In genomic region chr2:27710640-27711430, GRCh38 we compare ENCODE assay signal across 2 cellular contexts.
TF ChIP-seq lines count a peak whose summit lies in the region.

No MANE protein-coding gene starts in this region.

TF ChIP-seq in K562, 482 proteins besides CTCF, POLR2A, EP300 and RAD21:
- no peak for TF ChIP-seq KLF16 (IDR thresholded peaks at IDR 0.05)
- no peak for TF ChIP-seq TFE3 (CRISPR knock-in tag; IDR thresholded peaks at IDR 0.05)
- no peak for TF ChIP-seq SMARCC2 (IDR thresholded peaks at IDR 0.05; ENCODE audit: low read depth)
- no peak for TF ChIP-seq ETS1 (conservative IDR thresholded peaks at IDR 0.05; ENCODE audit: control insufficient read depth, low read depth, low read length)
- no peak for TF ChIP-seq FOXJ2 (tag; IDR thresholded peaks at IDR 0.05)
- TF ChIP-seq ZFP36 (IDR thresholded peaks at IDR 0.05; ENCODE audit: low read depth, low read length, partially characterized antibody) = peak; percentile 70
- TF ChIP-seq E2F5 (CRISPR knock-in tag; IDR thresholded peaks at IDR 0.05) = no peak
- no peak for TF ChIP-seq KLF1 (tag; IDR thresholded peaks at IDR 0.05)
- no peak for TF ChIP-seq SAFB (IDR thresholded peaks at IDR 0.05; ENCODE audit: borderline replicate concordance, low read depth, low read length)
- no peak for TF ChIP-seq MXD1 (CRISPR knock-in tag; IDR thresholded peaks at IDR 0.05; ENCODE audit: borderline replicate concordance, poor library complexity, severe bottlenecking)
- TF ChIP-seq NRF1 (conservative IDR thresholded peaks at IDR 0.05 in 1 of 2, IDR thresholded peaks at IDR 0.05 in 1 of 2) = no peak
- TF ChIP-seq PML (IDR thresholded peaks at IDR 0.05; ENCODE audit: low read length) = no peak
- no peak for TF ChIP-seq TCFL5 (CRISPR knock-in tag; conservative IDR thresholded peaks at IDR 0.05)
- TF ChIP-seq NELFE (IDR thresholded peaks at IDR 0.05; ENCODE audit: insufficient read depth, insufficient read length) = no peak
- TF ChIP-seq TAF15 (IDR thresholded peaks at IDR 0.05; ENCODE audit: low read depth, low read length) = no peak
- TF ChIP-seq CBX5 (IDR thresholded peaks at IDR 0.05; ENCODE audit: borderline replicate concordance, low read depth) = no peak
- no peak for TF ChIP-seq HIVEP1 (CRISPR knock-in tag; IDR thresholded peaks at IDR 0.05)
- TF ChIP-seq CEBPG (CRISPR knock-in tag; IDR thresholded peaks at IDR 0.05) = no peak
- 0 out of 4 replicates have a peak, but pooled peaks of 1 of the 2 experiments have one; percentile 14 for TF ChIP-seq CEBPG (tag; conservative IDR thresholded peaks at IDR 0.05 in 1 of 2, IDR thresholded peaks at IDR 0.05 in 1 of 2)
- peak; percentile 66 for TF ChIP-seq RBM25 (IDR thresholded peaks at IDR 0.05; ENCODE audit: low read depth, low read length, severe bottlenecking)
- no peak for TF ChIP-seq NFE2L1 (tag; IDR thresholded peaks at IDR 0.05; ENCODE audit: borderline replicate concordance, low read depth)

TF ChIP-seq in HepG2, 621 proteins besides CTCF, POLR2A, EP300 and RAD21:
- TF ChIP-seq CEBPB (IDR thresholded peaks at IDR 0.05; ENCODE audit: borderline replicate concordance, low read depth, low read length) (peak; percentile 80), ZNF776 (CRISPR knock-in tag; IDR thresholded peaks at IDR 0.05) (no peak), ASH2L (IDR thresholded peaks at IDR 0.05; ENCODE audit: insufficient read length, low read depth, low read length) (no peak), SRF (IDR thresholded peaks at IDR 0.05; ENCODE audit: low read depth, low read length) (no peak), ZGPAT (CRISPR knock-in tag; IDR thresholded peaks at IDR 0.05) (no peak), ZNF768 (CRISPR knock-in tag; IDR thresholded peaks at IDR 0.05) (peak; percentile 55; the same call in 1 of the 2 replicates), CEBPG (CRISPR knock-in tag; IDR thresholded peaks at IDR 0.05) (peak; percentile 40), HIC2 (CRISPR knock-in tag; IDR thresholded peaks at IDR 0.05; ENCODE audit: low read depth) (peak; percentile 46; the same call in 1 of the 2 replicates), FOSL2 (CRISPR knock-in tag; IDR thresholded peaks at IDR 0.05) (peak; percentile 74)
TF ChIP-seq in HepG2: peak in this region for 5.
